In genomic region chr12:24948816-24949722, GRCh38 we compare ENCODE assay signal across 1 cellular context.
TF ChIP-seq lines count a peak whose summit lies in the region.

A gene with protein sequence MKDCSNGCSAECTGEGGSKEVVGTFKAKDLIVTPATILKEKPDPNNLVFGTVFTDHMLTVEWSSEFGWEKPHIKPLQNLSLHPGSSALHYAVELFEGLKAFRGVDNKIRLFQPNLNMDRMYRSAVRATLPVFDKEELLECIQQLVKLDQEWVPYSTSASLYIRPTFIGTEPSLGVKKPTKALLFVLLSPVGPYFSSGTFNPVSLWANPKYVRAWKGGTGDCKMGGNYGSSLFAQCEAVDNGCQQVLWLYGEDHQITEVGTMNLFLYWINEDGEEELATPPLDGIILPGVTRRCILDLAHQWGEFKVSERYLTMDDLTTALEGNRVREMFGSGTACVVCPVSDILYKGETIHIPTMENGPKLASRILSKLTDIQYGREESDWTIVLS (minus strand): TSS chr12:24949101. CDS start chr12:24948932, 169 bp downstream.

TF ChIP-seq in HepG2, 621 proteins besides CTCF, POLR2A, EP300 and RAD21 (continued from another document):
- TF ChIP-seq, protein P1, sequence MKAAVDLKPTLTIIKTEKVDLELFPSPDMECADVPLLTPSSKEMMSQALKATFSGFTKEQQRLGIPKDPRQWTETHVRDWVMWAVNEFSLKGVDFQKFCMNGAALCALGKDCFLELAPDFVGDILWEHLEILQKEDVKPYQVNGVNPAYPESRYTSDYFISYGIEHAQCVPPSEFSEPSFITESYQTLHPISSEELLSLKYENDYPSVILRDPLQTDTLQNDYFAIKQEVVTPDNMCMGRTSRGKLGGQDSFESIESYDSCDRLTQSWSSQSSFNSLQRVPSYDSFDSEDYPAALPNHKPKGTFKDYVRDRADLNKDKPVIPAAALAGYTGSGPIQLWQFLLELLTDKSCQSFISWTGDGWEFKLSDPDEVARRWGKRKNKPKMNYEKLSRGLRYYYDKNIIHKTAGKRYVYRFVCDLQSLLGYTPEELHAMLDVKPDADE (CRISPR knock-in tag; IDR thresholded peaks at IDR 0.05), result no peak
- TF ChIP-seq CENPT (CRISPR knock-in tag; IDR thresholded peaks at IDR 0.05; ENCODE audit: low read depth) (no peak), DMTF1 (CRISPR knock-in tag; IDR thresholded peaks at IDR 0.05) (no peak), FOXO1 (CRISPR knock-in tag; IDR thresholded peaks at IDR 0.05) (peak; percentile 13; the same call in 1 of the 2 replicates), GMEB1 (CRISPR knock-in tag; IDR thresholded peaks at IDR 0.05; ENCODE audit: borderline replicate concordance) (no peak), ZMYM3 (CRISPR knock-in tag; IDR thresholded peaks at IDR 0.05) (peak; percentile 47; the same call in 1 of the 2 replicates), ATF7-NPFF (CRISPR knock-in tag; IDR thresholded peaks at IDR 0.05; ENCODE audit: low read depth) (peak; percentile 58; the same call in 1 of the 2 replicates), LRRFIP1 (CRISPR knock-in tag; conservative IDR thresholded peaks at IDR 0.05) (no peak), TBX3 (IDR thresholded peaks at IDR 0.05; ENCODE audit: borderline replicate concordance) (no peak), ZNF7 (CRISPR knock-in tag; IDR thresholded peaks at IDR 0.05) (no peak), ZNF746 (CRISPR knock-in tag; IDR thresholded peaks at IDR 0.05) (peak; percentile 79; the same call in 1 of the 2 replicates), ZSCAN31 (CRISPR knock-in tag; IDR thresholded peaks at IDR 0.05; ENCODE audit: low read depth) (peak; percentile 90), ZNF710 (CRISPR knock-in tag; IDR thresholded peaks at IDR 0.05; ENCODE audit: borderline replicate concordance) (no peak; the same call in 1 of the 2 replicates), NFE2L2 (IDR thresholded peaks at IDR 0.05; ENCODE audit: low read length) (no peak), THAP9 (CRISPR knock-in tag; IDR thresholded peaks at IDR 0.05; ENCODE audit: borderline replicate concordance) (peak; percentile 70; the same call in 1 of the 2 replicates), GPN1 (CRISPR knock-in tag; IDR thresholded peaks at IDR 0.05; ENCODE audit: borderline replicate concordance) (no peak), ZNF275 (CRISPR knock-in tag; IDR thresholded peaks at IDR 0.05; ENCODE audit: borderline replicate concordance) (no peak), PHF20 (CRISPR knock-in tag; IDR thresholded peaks at IDR 0.05) (0 out of 2 replicates have a peak, but pooled peaks have one; percentile 28), NFE2L1 (CRISPR knock-in tag; IDR thresholded peaks at IDR 0.05; ENCODE audit: borderline replicate concordance) (no peak)
